ENCODE assay signal across 7 cellular contexts in genomic region chr6:10957414-10957886, GRCh38.
"Had no signal": no experiment of that assay in that cellular context is flagged by ENCODE, and none has a peak within 500 bp of the region (broad histone marks: within the 10 kb centered on the region; RNA-seq: fewer than 3 reads in every experiment).

No MANE protein-coding gene starts in this region.

- H3K4me3 Mint-ChIP-seq: IgD-negative memory B cell had no signal

- H3K27ac ChIP-seq: HL-60, KMS-11 had no signal

- H3K4me2 ChIP-seq: KMS-11 had no signal

- H3K4me3 ChIP-seq: K562 had no signal

- ATAC-seq: K562 had no signal

- H3K9ac ChIP-seq: KMS-11 had no signal

- DNase-seq: KBM-7, KG1 had no signal

- FAIRE-seq: HTR-8/SVneo, K562 had no signal
